2 cellular contexts compared by ENCODE assay signal in the genomic region with DNA sequence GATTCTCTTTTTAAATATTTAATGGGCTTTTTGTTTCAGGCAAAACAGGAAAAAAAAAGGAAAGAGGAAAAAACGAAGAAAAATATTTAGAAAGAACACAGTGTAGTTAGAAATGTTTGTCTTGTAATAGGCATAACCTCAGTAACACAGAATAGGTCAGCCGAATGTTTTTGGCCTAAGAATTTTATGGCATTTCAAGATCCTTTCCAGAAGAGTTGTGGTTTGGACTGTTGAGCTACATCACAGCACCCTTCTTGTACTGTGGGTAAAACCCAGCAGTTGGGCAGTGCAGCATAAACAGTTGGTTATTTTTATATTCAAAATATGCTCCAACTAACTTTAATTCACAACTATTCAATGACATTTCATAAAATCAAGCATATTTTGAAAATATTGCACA.
TF ChIP-seq lines count a peak whose summit lies in the region.

No MANE protein-coding gene starts in this region.

TF ChIP-seq in SK-N-SH, 30 proteins besides CTCF, POLR2A, EP300 and RAD21 (continued from another document):
- TF ChIP-seq, protein P1, sequence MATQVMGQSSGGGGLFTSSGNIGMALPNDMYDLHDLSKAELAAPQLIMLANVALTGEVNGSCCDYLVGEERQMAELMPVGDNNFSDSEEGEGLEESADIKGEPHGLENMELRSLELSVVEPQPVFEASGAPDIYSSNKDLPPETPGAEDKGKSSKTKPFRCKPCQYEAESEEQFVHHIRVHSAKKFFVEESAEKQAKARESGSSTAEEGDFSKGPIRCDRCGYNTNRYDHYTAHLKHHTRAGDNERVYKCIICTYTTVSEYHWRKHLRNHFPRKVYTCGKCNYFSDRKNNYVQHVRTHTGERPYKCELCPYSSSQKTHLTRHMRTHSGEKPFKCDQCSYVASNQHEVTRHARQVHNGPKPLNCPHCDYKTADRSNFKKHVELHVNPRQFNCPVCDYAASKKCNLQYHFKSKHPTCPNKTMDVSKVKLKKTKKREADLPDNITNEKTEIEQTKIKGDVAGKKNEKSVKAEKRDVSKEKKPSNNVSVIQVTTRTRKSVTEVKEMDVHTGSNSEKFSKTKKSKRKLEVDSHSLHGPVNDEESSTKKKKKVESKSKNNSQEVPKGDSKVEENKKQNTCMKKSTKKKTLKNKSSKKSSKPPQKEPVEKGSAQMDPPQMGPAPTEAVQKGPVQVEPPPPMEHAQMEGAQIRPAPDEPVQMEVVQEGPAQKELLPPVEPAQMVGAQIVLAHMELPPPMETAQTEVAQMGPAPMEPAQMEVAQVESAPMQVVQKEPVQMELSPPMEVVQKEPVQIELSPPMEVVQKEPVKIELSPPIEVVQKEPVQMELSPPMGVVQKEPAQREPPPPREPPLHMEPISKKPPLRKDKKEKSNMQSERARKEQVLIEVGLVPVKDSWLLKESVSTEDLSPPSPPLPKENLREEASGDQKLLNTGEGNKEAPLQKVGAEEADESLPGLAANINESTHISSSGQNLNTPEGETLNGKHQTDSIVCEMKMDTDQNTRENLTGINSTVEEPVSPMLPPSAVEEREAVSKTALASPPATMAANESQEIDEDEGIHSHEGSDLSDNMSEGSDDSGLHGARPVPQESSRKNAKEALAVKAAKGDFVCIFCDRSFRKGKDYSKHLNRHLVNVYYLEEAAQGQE (IDR thresholded peaks at IDR 0.05; ENCODE audit: low read depth, low read length) = no peak
- TF ChIP-seq TAF1 (IDR thresholded peaks at IDR 0.05; ENCODE audit: borderline replicate concordance, low read depth, low read length) (no peak), TEAD4 (IDR thresholded peaks at IDR 0.05; ENCODE audit: borderline replicate concordance, insufficient read depth) (no peak), GABPA (IDR thresholded peaks at IDR 0.05; ENCODE audit: low read depth) (no peak), EZH2phosphoT487 (IDR thresholded peaks at IDR 0.05; ENCODE audit: borderline replicate concordance, low read depth) (no peak)
- TF ChIP-seq, protein P2, sequence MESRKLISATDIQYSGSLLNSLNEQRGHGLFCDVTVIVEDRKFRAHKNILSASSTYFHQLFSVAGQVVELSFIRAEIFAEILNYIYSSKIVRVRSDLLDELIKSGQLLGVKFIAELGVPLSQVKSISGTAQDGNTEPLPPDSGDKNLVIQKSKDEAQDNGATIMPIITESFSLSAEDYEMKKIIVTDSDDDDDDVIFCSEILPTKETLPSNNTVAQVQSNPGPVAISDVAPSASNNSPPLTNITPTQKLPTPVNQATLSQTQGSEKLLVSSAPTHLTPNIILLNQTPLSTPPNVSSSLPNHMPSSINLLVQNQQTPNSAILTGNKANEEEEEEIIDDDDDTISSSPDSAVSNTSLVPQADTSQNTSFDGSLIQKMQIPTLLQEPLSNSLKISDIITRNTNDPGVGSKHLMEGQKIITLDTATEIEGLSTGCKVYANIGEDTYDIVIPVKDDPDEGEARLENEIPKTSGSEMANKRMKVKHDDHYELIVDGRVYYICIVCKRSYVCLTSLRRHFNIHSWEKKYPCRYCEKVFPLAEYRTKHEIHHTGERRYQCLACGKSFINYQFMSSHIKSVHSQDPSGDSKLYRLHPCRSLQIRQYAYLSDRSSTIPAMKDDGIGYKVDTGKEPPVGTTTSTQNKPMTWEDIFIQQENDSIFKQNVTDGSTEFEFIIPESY (IDR thresholded peaks at IDR 0.05; ENCODE audit: borderline replicate concordance, low read depth) = no peak
- TF ChIP-seq, protein P3, sequence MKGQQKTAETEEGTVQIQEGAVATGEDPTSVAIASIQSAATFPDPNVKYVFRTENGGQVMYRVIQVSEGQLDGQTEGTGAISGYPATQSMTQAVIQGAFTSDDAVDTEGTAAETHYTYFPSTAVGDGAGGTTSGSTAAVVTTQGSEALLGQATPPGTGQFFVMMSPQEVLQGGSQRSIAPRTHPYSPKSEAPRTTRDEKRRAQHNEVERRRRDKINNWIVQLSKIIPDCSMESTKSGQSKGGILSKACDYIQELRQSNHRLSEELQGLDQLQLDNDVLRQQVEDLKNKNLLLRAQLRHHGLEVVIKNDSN (IDR thresholded peaks at IDR 0.05; ENCODE audit: borderline replicate concordance, low read depth) = no peak
- TF ChIP-seq, protein P4, sequence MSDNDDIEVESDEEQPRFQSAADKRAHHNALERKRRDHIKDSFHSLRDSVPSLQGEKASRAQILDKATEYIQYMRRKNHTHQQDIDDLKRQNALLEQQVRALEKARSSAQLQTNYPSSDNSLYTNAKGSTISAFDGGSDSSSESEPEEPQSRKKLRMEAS (IDR thresholded peaks at IDR 0.05; ENCODE audit: low read depth) = no peak

TF ChIP-seq in SK-N-SH treated with all-trans-retinoic acid at 6 μM for 48 hours, 23 proteins besides CTCF, POLR2A, EP300 and RAD21 (continued from another document):
- TF ChIP-seq ISL1 (CRISPR knock-in tag; IDR thresholded peaks at IDR 0.05) = no peak
- TF ChIP-seq, protein P5, sequence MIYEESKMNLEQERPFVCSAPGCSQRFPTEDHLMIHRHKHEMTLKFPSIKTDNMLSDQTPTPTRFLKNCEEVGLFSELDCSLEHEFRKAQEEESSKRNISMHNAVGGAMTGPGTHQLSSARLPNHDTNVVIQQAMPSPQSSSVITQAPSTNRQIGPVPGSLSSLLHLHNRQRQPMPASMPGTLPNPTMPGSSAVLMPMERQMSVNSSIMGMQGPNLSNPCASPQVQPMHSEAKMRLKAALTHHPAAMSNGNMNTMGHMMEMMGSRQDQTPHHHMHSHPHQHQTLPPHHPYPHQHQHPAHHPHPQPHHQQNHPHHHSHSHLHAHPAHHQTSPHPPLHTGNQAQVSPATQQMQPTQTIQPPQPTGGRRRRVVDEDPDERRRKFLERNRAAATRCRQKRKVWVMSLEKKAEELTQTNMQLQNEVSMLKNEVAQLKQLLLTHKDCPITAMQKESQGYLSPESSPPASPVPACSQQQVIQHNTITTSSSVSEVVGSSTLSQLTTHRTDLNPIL (CRISPR knock-in tag; IDR thresholded peaks at IDR 0.05; ENCODE audit: low read depth) = no peak
- TF ChIP-seq SNAI2 (CRISPR knock-in tag; IDR thresholded peaks at IDR 0.05) = no peak
- TF ChIP-seq CSDC2 (CRISPR knock-in tag; IDR thresholded peaks at IDR 0.05) = no peak
- TF ChIP-seq BACH2 (CRISPR knock-in tag; IDR thresholded peaks at IDR 0.05; ENCODE audit: borderline replicate concordance) = no peak
- TF ChIP-seq ZNF565 (CRISPR knock-in tag; conservative IDR thresholded peaks at IDR 0.05; ENCODE audit: low read depth) = no peak
- TF ChIP-seq RARB (CRISPR knock-in tag; IDR thresholded peaks at IDR 0.05) = no peak
TF ChIP-seq in SK-N-SH treated with all-trans-retinoic acid at 6 μM for 48 hours: peak in this region for 0.
